Comparison of ENCODE assay signal across 13 cellular contexts in the genomic region with DNA sequence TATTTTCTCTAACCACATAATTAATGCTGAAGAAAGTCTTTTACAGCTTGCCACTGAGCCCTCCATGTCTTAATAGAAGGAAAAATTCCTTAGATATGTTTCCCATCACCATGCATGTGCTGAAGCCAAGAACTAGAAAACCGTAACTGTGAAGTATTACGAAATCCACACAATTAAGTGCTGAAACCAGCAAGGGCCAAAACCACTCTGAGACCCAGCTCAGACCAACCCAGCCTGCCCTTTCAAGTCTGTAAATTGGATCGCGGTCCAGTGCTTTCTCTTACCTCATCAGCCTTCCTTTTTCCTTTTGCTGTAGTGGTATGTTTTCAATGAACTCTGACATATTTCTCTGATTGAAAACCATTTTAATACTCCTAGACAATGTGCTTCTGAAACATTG. TPM values are rescaled to one million over a fixed set of nuclear protein-coding genes. Genes with fewer than 3 reads are reported as not detected.
DNase-seq lines count a peak whose midpoint lies in the region; ATAC-seq and TF ChIP-seq lines count a peak whose summit lies in the region.
"Had no signal": no experiment of that assay in that cellular context is flagged by ENCODE, and none has a peak within 500 bp of the region (broad histone marks: within the 10 kb centered on the region; RNA-seq: fewer than 3 reads in every experiment).

No MANE protein-coding gene starts in this region.

- H3K4me3 Mint-ChIP-seq in stimulated activated naive B cell treated with anti-CD40 and anti-IgM and Interleukin-4, amounts not matched to agents 10 μg/mL and 1 μg/mL and 100 μg/mL, for 72 hours, result no peak overlapping the region
- H3K4me3 Mint-ChIP-seq: memory B cell had no signal

- DNase-seq in Ammon's horn (ENCODE audit: low spot score) (peak; percentile 55), M059J (ENCODE audit: low read depth) (peak; percentile 78), fibroblast of peridontal ligament (ENCODE audit: extremely low read depth) (peak; percentile 46), omental fat pad (ENCODE audit: low spot score) (no peak), H7 (no peak), HUDEP-2 (lab: John Stamatoyannopoulos, UW; ENCODE audit: unreplicated experiment in 76 of 76) (no peak)
- no peak for DNase-seq in stimulated activated naive B cell treated with anti-CD40 and anti-IgM and Interleukin-4, amounts not matched to agents 10 μg/mL and 1 μg/mL and 100 μg/mL, for 72 hours
- no peak for DNase-seq in stimulated activated naive CD8-positive, alpha-beta T cell treated with anti-CD3 and anti-CD28 coated beads, Interleukin-15, Interleukin-2, amounts not matched to agents 100 U/mL and 50 U/mL, for 24 hours
- DNase-seq: activated T-cell treated with anti-CD3 and anti-CD28 coated beads for 4 hours, adrenal gland, BE2C had no signal

- ATAC-seq in omental fat pad (ENCODE audit: low FRiP score), result peak; percentile 94
- ATAC-seq in stimulated activated naive B cell treated with anti-CD40 and anti-IgM and Interleukin-4, amounts not matched to agents 10 μg/mL and 1 μg/mL and 100 μg/mL, for 72 hours (replicated peaks), result no peak
- ATAC-seq in stimulated activated naive CD8-positive, alpha-beta T cell treated with anti-CD3 and anti-CD28 coated beads, Interleukin-15, Interleukin-2, amounts not matched to agents 100 U/mL and 50 U/mL, for 24 hours, result no peak

- no peaks in the 10 kb centered on the region for H3K36me3 Mint-ChIP-seq in stimulated activated naive B cell treated with anti-CD40 and anti-IgM and Interleukin-4, amounts not matched to agents 10 μg/mL and 1 μg/mL and 100 μg/mL, for 72 hours
- H3K36me3 Mint-ChIP-seq: memory B cell had no signal

- H3K36me3 ChIP-seq in H7 (replicated peaks; ENCODE audit: control insufficient read depth, insufficient read depth, low read length), result no peaks in the 10 kb centered on the region
- H3K36me3 ChIP-seq: adrenal gland, BE2C, neutrophil had no signal

- peaks cover 0 to 6% of the 10 kb centered on the region in 2 donors for H3K9me3 Mint-ChIP-seq in stimulated activated naive B cell treated with anti-CD40 and anti-IgM and Interleukin-4, amounts not matched to agents 10 μg/mL and 1 μg/mL and 100 μg/mL, for 72 hours

- no peak for TF ChIP-seq CTCF in omental fat pad (IDR thresholded peaks at IDR 0.05)

- no peaks in the 10 kb centered on the region for H3K27me3 ChIP-seq in H7 (ENCODE audit: control insufficient read depth, insufficient read depth, low read length)
- H3K27me3 ChIP-seq: adrenal gland, neutrophil had no signal

- no peaks in the 10 kb centered on the region for H3K27me3 Mint-ChIP-seq in stimulated activated naive B cell treated with anti-CD40 and anti-IgM and Interleukin-4, amounts not matched to agents 10 μg/mL and 1 μg/mL and 100 μg/mL, for 72 hours

- H3K27ac Mint-ChIP-seq in stimulated activated naive B cell treated with anti-CD40 and anti-IgM and Interleukin-4, amounts not matched to agents 10 μg/mL and 1 μg/mL and 100 μg/mL, for 72 hours, result no peak overlapping the region
- H3K27ac Mint-ChIP-seq: memory B cell had no signal

- no peak overlapping the region for H3K4me3 ChIP-seq in H7 (ENCODE audit: insufficient read depth, low read depth, low read length)
- H3K4me3 ChIP-seq: adrenal gland had no signal

- peaks cover 0 to 2% of the 10 kb centered on the region in 2 donors for H3K4me1 Mint-ChIP-seq in stimulated activated naive B cell treated with anti-CD40 and anti-IgM and Interleukin-4, amounts not matched to agents 10 μg/mL and 1 μg/mL and 100 μg/mL, for 72 hours
- H3K4me1 Mint-ChIP-seq: memory B cell had no signal

RNA-seq across cellular contexts. Expression of a gene that starts 26.3 kb away (rescaled TPM):
- total RNA-seq in M059J (2014; rRNA removed; shearing (Covaris generic)), result 10.5 and 18.6 TPM in 2 replicates
- 10 to 100 TPM in 3 of 4 donors, 1 to 10 TPM in 1; 6.3 to 60.2 (median 22.1) TPM for total RNA-seq in omental fat pad
- 6.5 and 7.9 TPM in 2 replicates for total RNA-seq in H7 (2014; rRNA removed; shearing (Covaris generic))

Comparison
In these comparisons a context has a peak if more than half of its experiments do, and no peak if none do; other contexts are left out.
1. DNase-seq: peak in Ammon's horn (single experiment), M059J (single experiment) and fibroblast of peridontal ligament (single experiment); none in omental fat pad (single experiment), H7 (single experiment), HUDEP-2 (0 of 76), stimulated activated naive B cell treated with anti-CD40 and anti-IgM and Interleukin-4, amounts not matched to agents 10 μg/mL and 1 μg/mL and 100 μg/mL, for 72 hours (single experiment) and stimulated activated naive CD8-positive, alpha-beta T cell treated with anti-CD3 and anti-CD28 coated beads, Interleukin-15, Interleukin-2, amounts not matched to agents 100 U/mL and 50 U/mL, for 24 hours (single experiment).